8 cellular contexts compared by ENCODE assay signal in the genomic region with DNA sequence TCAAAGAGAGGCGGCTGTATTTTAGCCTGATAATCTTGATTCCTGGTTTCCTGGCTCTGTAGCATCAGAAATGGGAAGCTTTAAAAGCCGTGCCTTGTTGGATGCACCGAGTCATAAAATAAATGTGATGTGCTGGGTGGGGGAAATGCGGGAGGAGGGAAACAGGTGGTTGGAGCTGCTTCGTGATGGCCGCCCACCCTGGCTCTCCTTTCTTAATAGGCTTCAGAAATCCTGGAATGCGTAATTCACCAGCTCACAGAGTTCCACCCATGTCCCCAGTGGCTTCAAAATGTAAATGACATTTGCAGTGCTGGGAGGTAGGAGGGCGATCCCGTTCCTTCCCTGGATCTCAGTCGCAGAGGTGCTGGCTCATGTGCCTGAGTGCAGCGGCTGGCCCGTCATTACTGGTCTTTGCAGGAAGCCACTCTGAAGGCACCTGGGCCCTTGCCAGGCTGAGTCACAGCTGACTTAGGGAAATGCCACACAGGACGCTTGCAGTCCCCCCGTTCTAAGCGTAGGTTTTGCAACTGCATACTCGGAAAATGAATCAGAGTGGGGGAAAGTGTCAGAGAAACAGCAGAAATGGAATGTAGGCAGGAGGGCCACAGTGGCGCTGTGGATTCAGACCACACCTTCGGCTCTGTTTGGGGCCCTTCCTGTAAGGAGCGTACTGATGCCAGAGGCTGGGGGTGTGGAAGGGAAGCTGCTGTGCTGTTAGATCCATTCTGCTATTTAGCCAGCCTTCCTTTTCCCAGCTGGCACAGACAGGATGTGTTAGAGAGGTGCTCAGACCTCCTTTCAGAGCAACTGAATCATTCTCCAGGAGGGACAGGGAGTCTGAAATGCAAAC. TPM values are rescaled to one million over a fixed set of nuclear protein-coding genes. Genes with fewer than 3 reads are reported as not detected.
A peak's percentile ranks its signal among the peaks of the same experiment; 100 is the strongest.
DNase-seq lines count a peak whose midpoint lies in the region; ATAC-seq and TF ChIP-seq lines count a peak whose summit lies in the region.

No MANE protein-coding gene starts in this region.

- H3K4me1 Mint-ChIP-seq in CD4-positive, CD25-positive, alpha-beta regulatory T cell, result peaks cover 10 to 77% (median 45%) of the 10 kb centered on the region in 4 donors
- H3K4me1 Mint-ChIP-seq in activated naive CD4-positive, alpha-beta T cell treated with anti-CD3 and anti-CD28 coated beads, Interleukin-2, amount 50 U/mL, for 24 hours, result peaks cover 84% of the 10 kb centered on the region
- peaks cover 43% of the 10 kb centered on the region for H3K4me1 Mint-ChIP-seq in progenitor cell of endocrine pancreas (ENCODE audit: low read depth)

- no peaks in the 10 kb centered on the region for H3K36me3 Mint-ChIP-seq in CD4-positive, CD25-positive, alpha-beta regulatory T cell
- H3K36me3 Mint-ChIP-seq in activated naive CD4-positive, alpha-beta T cell treated with anti-CD3 and anti-CD28 coated beads, Interleukin-2, amount 50 U/mL, for 24 hours, result no peaks in the 10 kb centered on the region
- no peaks in the 10 kb centered on the region for H3K36me3 Mint-ChIP-seq in progenitor cell of endocrine pancreas (ENCODE audit: insufficient read depth)

- DNase-seq in CD4-positive, CD25-positive, alpha-beta regulatory T cell, result peak in 2 of 3 donors; percentile 20 to 85
- DNase-seq in HuH-7 (ENCODE audit: low spot score) (peak; percentile 56), SIG-M5 treated with dmso at 0.1 percent for 504 hours (lab: John Stamatoyannopoulos, UW; ENCODE audit: unreplicated experiment) (peak; percentile 82), head of caudate nucleus (peak; percentile 63 to 94 (median 78)), progenitor cell of endocrine pancreas (ENCODE audit: low spot score, unreplicated experiment) (no peak), ureter (ENCODE audit: low spot score) (peak; percentile 97)

- H3K4me3 ChIP-seq in CD4-positive, CD25-positive, alpha-beta regulatory T cell (ENCODE audit: low read depth, low read length), result no peak overlapping the region

- H3K27me3 ChIP-seq in CD4-positive, CD25-positive, alpha-beta regulatory T cell (ENCODE audit: control insufficient read depth, insufficient read depth, low read length), result no peaks in the 10 kb centered on the region

- H3K4me1 ChIP-seq in CD4-positive, CD25-positive, alpha-beta regulatory T cell (ENCODE audit: control insufficient read depth, insufficient read depth, low read length, poor library complexity, severe bottlenecking), result peaks cover 29% of the 10 kb centered on the region

- no peak for TF ChIP-seq CTCF in progenitor cell of endocrine pancreas (IDR thresholded peaks at IDR 0.05; ENCODE audit: unreplicated experiment)

- no peaks in the 10 kb centered on the region for H3K9me3 ChIP-seq in CD4-positive, CD25-positive, alpha-beta regulatory T cell (ENCODE audit: control insufficient read depth in 2 of 2, low read length in 2 of 2)

- H3K27me3 Mint-ChIP-seq in CD4-positive, CD25-positive, alpha-beta regulatory T cell, result no peaks in the 10 kb centered on the region
- H3K27me3 Mint-ChIP-seq in activated naive CD4-positive, alpha-beta T cell treated with anti-CD3 and anti-CD28 coated beads, Interleukin-2, amount 50 U/mL, for 24 hours, result no peaks in the 10 kb centered on the region
- no peaks in the 10 kb centered on the region for H3K27me3 Mint-ChIP-seq in progenitor cell of endocrine pancreas

- H3K36me3 ChIP-seq in CD4-positive, CD25-positive, alpha-beta regulatory T cell (ENCODE audit: control insufficient read depth, insufficient read depth, low read length), result no peaks in the 10 kb centered on the region

- H3K27ac Mint-ChIP-seq in CD4-positive, CD25-positive, alpha-beta regulatory T cell, result peak overlapping the region in 2 of 3 donors; percentile 46 to 86
- peak overlapping the region; percentile 93 for H3K27ac Mint-ChIP-seq in activated naive CD4-positive, alpha-beta T cell treated with anti-CD3 and anti-CD28 coated beads, Interleukin-2, amount 50 U/mL, for 24 hours
- H3K27ac Mint-ChIP-seq in progenitor cell of endocrine pancreas, result peak overlapping the region; percentile 56

- peak; percentile 87 to 92 for ATAC-seq in CD4-positive, CD25-positive, alpha-beta regulatory T cell (ENCODE audit: low read depth in 2 of 2)
- peak; percentile 51 for ATAC-seq in GM19463 (IDR thresholded peaks at IDR 0.05; ENCODE audit: unreplicated experiment)

- H3K27ac ChIP-seq in CD4-positive, CD25-positive, alpha-beta regulatory T cell (ENCODE audit: insufficient read depth, low read length, poor library complexity, severe bottlenecking), result no peak overlapping the region

- H3K4me3 Mint-ChIP-seq in CD4-positive, CD25-positive, alpha-beta regulatory T cell, result peak overlapping the region; percentile 17 to 67 (median 40)
- peak overlapping the region; percentile 77 for H3K4me3 Mint-ChIP-seq in activated naive CD4-positive, alpha-beta T cell treated with anti-CD3 and anti-CD28 coated beads, Interleukin-2, amount 50 U/mL, for 24 hours
- no peak overlapping the region for H3K4me3 Mint-ChIP-seq in progenitor cell of endocrine pancreas (ENCODE audit: low read depth)

- H3K9me3 Mint-ChIP-seq in CD4-positive, CD25-positive, alpha-beta regulatory T cell, result no peaks in the 10 kb centered on the region
- no peaks in the 10 kb centered on the region for H3K9me3 Mint-ChIP-seq in activated naive CD4-positive, alpha-beta T cell treated with anti-CD3 and anti-CD28 coated beads, Interleukin-2, amount 50 U/mL, for 24 hours
- H3K9me3 Mint-ChIP-seq in progenitor cell of endocrine pancreas (ENCODE audit: low read depth), result no peaks in the 10 kb centered on the region

- intact Hi-C loops in head of caudate nucleus (cut with DNase I), result no loop called here

RNA-seq across cellular contexts. Expression of a gene that starts 37.6 kb away (rescaled TPM):
- 15.8 TPM for total RNA-seq in CD4-positive, CD25-positive, alpha-beta regulatory T cell
- polyA plus RNA-seq in CD4-positive, CD25-positive, alpha-beta regulatory T cell, result 10 to 100 TPM; 10.9 to 13.4 (median 12.3) TPM
- total RNA-seq in progenitor cell of endocrine pancreas (92.4 and 95.2 TPM in 2 replicates), ureter (67.9 TPM)
